In the genomic region with DNA sequence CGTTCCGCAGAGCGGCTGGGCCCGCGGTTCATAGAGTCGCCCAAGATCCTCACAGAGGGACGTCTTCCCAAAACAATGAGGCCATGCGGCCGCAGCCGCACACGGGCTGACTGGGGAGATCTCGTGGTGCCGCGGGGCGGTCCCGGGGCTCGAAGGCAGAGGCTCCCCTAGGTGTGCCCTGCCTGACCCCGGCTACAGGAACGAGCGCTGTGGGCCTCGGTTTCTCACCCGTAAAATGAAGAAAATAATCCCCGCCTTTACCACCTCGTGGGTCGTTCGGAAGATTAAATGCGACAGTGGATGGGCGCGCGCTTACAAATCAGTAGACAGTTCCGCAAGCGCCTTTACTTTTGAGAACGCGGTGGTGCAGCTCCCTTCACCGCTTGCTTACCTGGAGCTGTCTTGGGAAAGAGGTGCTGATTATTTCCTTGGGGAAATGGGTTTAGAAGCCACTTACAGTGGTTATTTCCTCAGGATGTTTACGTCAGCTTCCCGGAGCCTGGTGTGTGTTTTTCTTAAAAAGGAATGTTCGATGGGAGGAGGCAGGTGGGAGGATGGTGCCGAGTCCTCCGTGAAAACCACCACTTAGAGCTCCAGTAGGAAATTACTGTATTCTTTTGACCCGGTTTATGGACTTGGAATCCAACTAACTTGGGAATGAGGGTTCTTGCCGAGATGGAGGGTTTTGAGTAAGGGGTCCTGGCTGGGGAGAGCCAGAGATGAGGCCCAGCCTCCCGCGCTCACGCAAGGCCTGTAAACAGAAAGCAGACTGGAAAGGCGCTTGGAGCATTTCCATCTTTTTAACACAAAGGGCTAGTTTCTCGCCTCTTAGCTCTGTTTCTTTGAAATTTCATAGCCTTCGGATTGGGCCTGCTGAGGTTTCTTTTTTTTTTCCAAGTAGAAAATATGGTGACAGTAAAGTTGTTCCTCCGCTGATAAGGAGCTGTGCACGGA, we compare ENCODE assay signal across 8 cellular contexts. TPM values are rescaled to one million over a fixed set of nuclear protein-coding genes. Genes with fewer than 3 reads are reported as not detected.
A peak's percentile ranks its signal among the peaks of the same experiment; 100 is the strongest.
DNase-seq lines count a peak whose midpoint lies in the region; ATAC-seq, FAIRE-seq and TF ChIP-seq lines count a peak whose summit lies in the region.

No MANE protein-coding gene starts in this region.

- peak; percentile 4 for ATAC-seq in HG03457 (IDR thresholded peaks at IDR 0.05; ENCODE audit: unreplicated experiment)

- H3K4me3 ChIP-seq in GM12864 (ENCODE audit: low read depth, low read length) (peak overlapping the region; percentile 59), astrocyte (ENCODE audit: insufficient read depth, low read depth, low read length) (peak overlapping the region; percentile 75), smooth muscle cell (peak overlapping the region; percentile 77)

- H3K27me3 Mint-ChIP-seq in astrocyte (ENCODE audit: low read depth, unreplicated experiment) = peaks cover 22% of the 10 kb centered on the region

- TF ChIP-seq CTCF in GM12864 (IDR thresholded peaks at IDR 0.05; ENCODE audit: low read depth, low read length, missing control alignments) (no peak), astrocyte (IDR thresholded peaks at IDR 0.05; ENCODE audit: insufficient read depth, low read depth, low read length) (no peak), smooth muscle cell (IDR thresholded peaks at IDR 0.05; ENCODE audit: borderline replicate concordance, insufficient read depth, poor library complexity, severe bottlenecking) (no peak)

- no peaks in the 10 kb centered on the region for H3K9me3 Mint-ChIP-seq in astrocyte (ENCODE audit: unreplicated experiment)

- H3K9ac ChIP-seq in astrocyte (ENCODE audit: low read length) (peak overlapping the region; percentile 82), smooth muscle cell (ENCODE audit: low read depth) (peak overlapping the region; percentile 43)

- peaks cover 1% of the 10 kb centered on the region for H3K36me3 ChIP-seq in astrocyte (ENCODE audit: insufficient read depth, low read length)
- H3K36me3 ChIP-seq in smooth muscle cell (ENCODE audit: low read depth) = no peaks in the 10 kb centered on the region

- H3F3A ChIP-seq in smooth muscle cell (ENCODE audit: low read depth) = peaks cover 14% of the 10 kb centered on the region

- H3K27me3 ChIP-seq in astrocyte (ENCODE audit: insufficient read depth, low read length) (peaks cover 3% of the 10 kb centered on the region), smooth muscle cell (ENCODE audit: low read depth) (peaks cover 25% of the 10 kb centered on the region)

- DNase-seq in GM12864 (ENCODE audit: low read depth) = no peak
- DNase-seq in astrocyte (ENCODE audit: low read depth) = peak; percentile 31
- DNase-seq in iPS-NIHi11 (ENCODE audit: low spot score) = peak; percentile 49
- DNase-seq in smooth muscle cell (lab: John Stamatoyannopoulos, UW; ENCODE audit: unreplicated experiment) = no peak
- no peak for DNase-seq in GF-D8 (lab: John Stamatoyannopoulos, UW)
- DNase-seq in central memory CD4-positive, alpha-beta T cell = no peak
- DNase-seq in NCI-H1105 (lab: John Stamatoyannopoulos, UW) = no peak

- H3K4me1 ChIP-seq in astrocyte (ENCODE audit: insufficient read depth, low read length) (peaks cover 20% of the 10 kb centered on the region), smooth muscle cell (ENCODE audit: low read depth) (peaks cover 15% of the 10 kb centered on the region)

- H4K20me1 ChIP-seq in astrocyte (ENCODE audit: insufficient read depth, low read length) (peaks cover 18% of the 10 kb centered on the region), smooth muscle cell (ENCODE audit: low read depth) (peaks cover 15% of the 10 kb centered on the region)

- H3K79me2 ChIP-seq in astrocyte (ENCODE audit: insufficient read depth, low read length) = peaks cover 26% of the 10 kb centered on the region
- peaks cover 14% of the 10 kb centered on the region for H3K79me2 ChIP-seq in smooth muscle cell (ENCODE audit: low read depth)

- peaks cover 7% of the 10 kb centered on the region for H3K36me3 Mint-ChIP-seq in astrocyte (ENCODE audit: low read depth, unreplicated experiment)

- no peaks in the 10 kb centered on the region for H3K9me3 ChIP-seq in astrocyte (ENCODE audit: insufficient read depth, low read depth, low read length)
- H3K9me3 ChIP-seq in smooth muscle cell (replicated peaks; ENCODE audit: low read depth) = no peaks in the 10 kb centered on the region

- H3K27ac ChIP-seq in astrocyte (ENCODE audit: low read depth, low read length) = peak overlapping the region; percentile 42
- no peak overlapping the region for H3K27ac ChIP-seq in smooth muscle cell (ENCODE audit: low read depth)

- H3K4me1 Mint-ChIP-seq in astrocyte (ENCODE audit: low read depth, unreplicated experiment) = peaks cover 4% of the 10 kb centered on the region

- WGBS in smooth muscle cell (ENCODE audit: low lambda C conversion rate) = 16% methylated on average over 50 of the region's 50 CpGs

- H3K4me3 Mint-ChIP-seq in astrocyte (ENCODE audit: unreplicated experiment) = peak overlapping the region; percentile 83

- H3K4me2 ChIP-seq in astrocyte (ENCODE audit: low read length) (peak overlapping the region; percentile 93), smooth muscle cell (peak overlapping the region; percentile 96)

- H2AFZ ChIP-seq in astrocyte (ENCODE audit: low read depth, low read length) = peak overlapping the region; percentile 84
- H2AFZ ChIP-seq in smooth muscle cell (ENCODE audit: low read depth) = peak overlapping the region; percentile 94

- peak; percentile 29 for FAIRE-seq in astrocyte (lab: Jason Lieb, UNC)

- H3K27ac Mint-ChIP-seq in astrocyte (ENCODE audit: unreplicated experiment) = no peak overlapping the region

RNA-seq across cellular contexts. Expression of gene MEX3B, which starts 2.0 kb away (rescaled TPM):
- 18.7 and 19.1 TPM in 2 replicates for total RNA-seq in astrocyte
- total RNA-seq in smooth muscle cell = 11.8 and 13.7 TPM in 2 replicates
- 4.9 and 7.5 TPM in 2 replicates for polyA plus RNA-seq in smooth muscle cell

Comparison
In these comparisons a context has a peak if more than half of its experiments do, and no peak if none do; other contexts are left out.
1. DNase-seq: peak in astrocyte (single experiment) and iPS-NIHi11 (single experiment); none in GM12864 (single experiment), smooth muscle cell (single experiment), GF-D8 (single experiment), central memory CD4-positive, alpha-beta T cell (single experiment) and NCI-H1105 (single experiment).
2. Peak in every context shown above with its lines, with median percentiles within 50 percentile points of each other: H3K4me3 ChIP-seq.